9 cellular contexts compared by ENCODE assay signal in genomic region chr2:241593271-241593670, GRCh38.
"Had no signal": no experiment of that assay in that cellular context is flagged by ENCODE, and none has a peak within 500 bp of the region (broad histone marks: within the 10 kb centered on the region; RNA-seq: fewer than 3 reads in every experiment).

No MANE protein-coding gene starts in this region.

- H3K4me3 ChIP-seq: GM23248, HAP-1 had no signal

- H3K9ac ChIP-seq: GM23248, KMS-11 had no signal

- FAIRE-seq: HepG2 had no signal

- ATAC-seq: HCT116, HepG2 had no signal

- H3K9me3 ChIP-seq: HAP-1 had no signal

- DNase-seq: GM23248, H7, HFFc6, KBM-7 had no signal

- H2AFZ ChIP-seq: GM23248 had no signal

- H3K27ac ChIP-seq: GM23248, HL-60, KMS-11 had no signal

- H3K4me1 ChIP-seq: HAP-1 had no signal

- H3K4me2 ChIP-seq: KMS-11 had no signal
